17 cellular contexts compared by ENCODE assay signal in the genomic region with DNA sequence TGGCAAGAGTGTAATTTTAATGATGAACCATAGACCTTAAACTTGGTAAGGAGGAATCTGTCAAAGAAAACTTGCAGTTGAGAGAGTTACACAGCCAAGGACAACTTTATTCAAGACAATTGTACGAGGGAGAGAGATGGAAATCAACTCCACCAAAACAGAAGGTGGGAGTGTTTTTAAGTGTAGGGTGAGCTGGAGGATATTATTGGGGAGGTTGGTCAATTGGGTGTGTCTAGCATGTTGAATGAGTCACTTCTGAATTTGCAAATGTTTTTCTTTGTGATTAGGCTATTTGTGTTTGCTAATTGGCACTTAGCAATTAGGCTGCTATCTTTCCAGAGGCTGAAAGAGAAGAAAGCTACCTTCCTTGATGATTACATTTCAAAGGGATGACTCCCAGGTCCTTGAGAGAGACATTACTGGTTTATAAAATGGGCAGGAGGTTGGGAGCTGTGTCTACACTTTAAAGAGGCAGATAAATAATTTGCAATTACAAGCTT.
DNase-seq lines count a peak whose midpoint lies in the region; ATAC-seq and TF ChIP-seq lines count a peak whose summit lies in the region.
"Had no signal": no experiment of that assay in that cellular context is flagged by ENCODE, and none has a peak within 500 bp of the region (broad histone marks: within the 10 kb centered on the region; RNA-seq: fewer than 3 reads in every experiment).

No MANE protein-coding gene starts in this region.

- H3K27ac Mint-ChIP-seq in WTC11, result peak overlapping the region; percentile 12; the same call in 1 of the 2 replicates
- H3K27ac Mint-ChIP-seq: B cell; CD8-positive, alpha-beta T cell had no signal

- WGBS in smooth muscle cell (ENCODE audit: low lambda C conversion rate), result 39% methylated on average over 1 of the region's 1 CpG

- no peak overlapping the region for H3K9ac ChIP-seq in HUES48 (ENCODE audit: low read depth, low read length)
- H3K9ac ChIP-seq in smooth muscle cell (ENCODE audit: low read depth), result no peak overlapping the region

- H3F3A ChIP-seq in smooth muscle cell (ENCODE audit: low read depth), result no peaks in the 10 kb centered on the region

- H3K4me2 ChIP-seq in smooth muscle cell, result peak overlapping the region; percentile 36

- peak overlapping the region; percentile 28 for H3K27ac ChIP-seq in HUES48 (ENCODE audit: low read depth, low read length)
- peak overlapping the region; percentile 36 for H3K27ac ChIP-seq in smooth muscle cell (ENCODE audit: low read depth)

- H3K4me3 Mint-ChIP-seq in WTC11, result no peak overlapping the region
- H3K4me3 Mint-ChIP-seq: B cell; CD8-positive, alpha-beta T cell had no signal

- H3K4me1 Mint-ChIP-seq in WTC11, result peaks cover 20% of the 10 kb centered on the region
- H3K4me1 Mint-ChIP-seq: B cell had no signal

- H3K27me3 Mint-ChIP-seq in WTC11 (ENCODE audit: low read depth), result peaks cover 9% of the 10 kb centered on the region
- H3K27me3 Mint-ChIP-seq: B cell had no signal

- no peaks in the 10 kb centered on the region for H3K79me2 ChIP-seq in smooth muscle cell (ENCODE audit: low read depth)

- H3K9me3 ChIP-seq in HUES48 (ENCODE audit: control insufficient read depth, insufficient read depth, low read length) (no peaks in the 10 kb centered on the region), smooth muscle cell (replicated peaks; ENCODE audit: low read depth) (no peaks in the 10 kb centered on the region)

- H3K4me1 ChIP-seq in HUES48 (ENCODE audit: control insufficient read depth, insufficient read depth, low read length) (peaks cover 13% of the 10 kb centered on the region), smooth muscle cell (ENCODE audit: low read depth) (no peaks in the 10 kb centered on the region)

- H4K20me1 ChIP-seq in smooth muscle cell (ENCODE audit: low read depth), result no peaks in the 10 kb centered on the region

- TF ChIP-seq CTCF in WTC11 (IDR thresholded peaks at IDR 0.05) (no peak), fibroblast of villous mesenchyme (IDR thresholded peaks at IDR 0.05; ENCODE audit: insufficient read depth, low read depth, low read length) (no peak), smooth muscle cell (IDR thresholded peaks at IDR 0.05; ENCODE audit: borderline replicate concordance, insufficient read depth, poor library complexity, severe bottlenecking) (no peak)

- peak; percentile 56 for ATAC-seq in WTC11
- no peak for ATAC-seq in HG03520 (IDR thresholded peaks at IDR 0.05; ENCODE audit: unreplicated experiment)
- ATAC-seq: CD8-positive, alpha-beta T cell; HCT116; HepG2 had no signal

- POLR2A ChIA-PET in WTC11 (lab: Charles Lee), result no interaction called here

- no peaks in the 10 kb centered on the region for H3K36me3 Mint-ChIP-seq in WTC11
- H3K36me3 Mint-ChIP-seq: CD8-positive, alpha-beta T cell had no signal

- H3K4me3 ChIP-seq in HUES48 (ENCODE audit: low read depth, low read length) (no peak overlapping the region), fibroblast of villous mesenchyme (ENCODE audit: low read depth, low read length) (no peak overlapping the region), smooth muscle cell (no peak overlapping the region)

- H3K36me3 ChIP-seq in HUES48 (ENCODE audit: control insufficient read depth, insufficient read depth, low read length), result no peaks in the 10 kb centered on the region
- H3K36me3 ChIP-seq in smooth muscle cell (ENCODE audit: low read depth), result no peaks in the 10 kb centered on the region

- CTCF ChIA-PET in WTC11 (lab: Charles Lee), result no interaction called here

- no peak for DNase-seq in WTC11 (ENCODE audit: low spot score)
- peak; percentile 2 for DNase-seq in fibroblast of villous mesenchyme (ENCODE audit: low read depth)
- no peak for DNase-seq in smooth muscle cell (lab: John Stamatoyannopoulos, UW; ENCODE audit: unreplicated experiment)
- no peak for DNase-seq in stimulated activated naive CD4-positive, alpha-beta T cell (lab: John Stamatoyannopoulos, UW)
- DNase-seq in dedifferentiated amniotic fluid mesenchymal stem cell (ENCODE audit: extremely low spot score), result no peak
- DNase-seq: C1 segment of cervical spinal cord; CD8-positive, alpha-beta T cell; COR-L47; DMS153; DMS79 treated with DMSO at 0.1 percent for 48 hours; EL; GDM1 had no signal

- no peaks in the 10 kb centered on the region for H3K9me3 Mint-ChIP-seq in WTC11

- H3K27me3 ChIP-seq in HUES48 (ENCODE audit: control insufficient read depth, insufficient read depth, low read length) (no peaks in the 10 kb centered on the region), smooth muscle cell (ENCODE audit: low read depth) (no peaks in the 10 kb centered on the region)

- no peak overlapping the region for H2AFZ ChIP-seq in smooth muscle cell (ENCODE audit: low read depth)

TF ChIP-seq in WTC11, 78 proteins besides CTCF, POLR2A, EP300 and RAD21:
- TF ChIP-seq KAT7 (CRISPR knock-in tag; IDR thresholded peaks at IDR 0.05; ENCODE audit: borderline replicate concordance) (no peak), ZNF121 (CRISPR knock-in tag; IDR thresholded peaks at IDR 0.05) (no peak), CBFB (CRISPR knock-in tag; IDR thresholded peaks at IDR 0.05; ENCODE audit: low read depth) (no peak), ZBTB21 (CRISPR knock-in tag; IDR thresholded peaks at IDR 0.05; ENCODE audit: borderline replicate concordance) (no peak), SMAD4 (CRISPR knock-in tag; IDR thresholded peaks at IDR 0.05) (no peak), ZNF396 (CRISPR knock-in tag; IDR thresholded peaks at IDR 0.05; ENCODE audit: borderline replicate concordance) (no peak), PRRX2 (CRISPR knock-in tag; IDR thresholded peaks at IDR 0.05) (no peak), TP53 (CRISPR knock-in tag; IDR thresholded peaks at IDR 0.05) (no peak), MYBL2 (CRISPR knock-in tag; IDR thresholded peaks at IDR 0.05) (no peak)
- TF ChIP-seq, protein P1, sequence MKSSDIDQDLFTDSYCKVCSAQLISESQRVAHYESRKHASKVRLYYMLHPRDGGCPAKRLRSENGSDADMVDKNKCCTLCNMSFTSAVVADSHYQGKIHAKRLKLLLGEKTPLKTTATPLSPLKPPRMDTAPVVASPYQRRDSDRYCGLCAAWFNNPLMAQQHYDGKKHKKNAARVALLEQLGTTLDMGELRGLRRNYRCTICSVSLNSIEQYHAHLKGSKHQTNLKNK (CRISPR knock-in tag; IDR thresholded peaks at IDR 0.05), result no peak
- TF ChIP-seq, protein P2, sequence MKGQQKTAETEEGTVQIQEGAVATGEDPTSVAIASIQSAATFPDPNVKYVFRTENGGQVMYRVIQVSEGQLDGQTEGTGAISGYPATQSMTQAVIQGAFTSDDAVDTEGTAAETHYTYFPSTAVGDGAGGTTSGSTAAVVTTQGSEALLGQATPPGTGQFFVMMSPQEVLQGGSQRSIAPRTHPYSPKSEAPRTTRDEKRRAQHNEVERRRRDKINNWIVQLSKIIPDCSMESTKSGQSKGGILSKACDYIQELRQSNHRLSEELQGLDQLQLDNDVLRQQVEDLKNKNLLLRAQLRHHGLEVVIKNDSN (CRISPR knock-in tag; IDR thresholded peaks at IDR 0.05), result no peak
- TF ChIP-seq, protein P3, sequence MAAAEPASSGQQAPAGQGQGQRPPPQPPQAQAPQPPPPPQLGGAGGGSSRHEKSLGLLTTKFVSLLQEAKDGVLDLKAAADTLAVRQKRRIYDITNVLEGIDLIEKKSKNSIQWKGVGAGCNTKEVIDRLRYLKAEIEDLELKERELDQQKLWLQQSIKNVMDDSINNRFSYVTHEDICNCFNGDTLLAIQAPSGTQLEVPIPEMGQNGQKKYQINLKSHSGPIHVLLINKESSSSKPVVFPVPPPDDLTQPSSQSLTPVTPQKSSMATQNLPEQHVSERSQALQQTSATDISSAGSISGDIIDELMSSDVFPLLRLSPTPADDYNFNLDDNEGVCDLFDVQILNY (CRISPR knock-in tag; IDR thresholded peaks at IDR 0.05), result no peak
- TF ChIP-seq, protein P4, sequence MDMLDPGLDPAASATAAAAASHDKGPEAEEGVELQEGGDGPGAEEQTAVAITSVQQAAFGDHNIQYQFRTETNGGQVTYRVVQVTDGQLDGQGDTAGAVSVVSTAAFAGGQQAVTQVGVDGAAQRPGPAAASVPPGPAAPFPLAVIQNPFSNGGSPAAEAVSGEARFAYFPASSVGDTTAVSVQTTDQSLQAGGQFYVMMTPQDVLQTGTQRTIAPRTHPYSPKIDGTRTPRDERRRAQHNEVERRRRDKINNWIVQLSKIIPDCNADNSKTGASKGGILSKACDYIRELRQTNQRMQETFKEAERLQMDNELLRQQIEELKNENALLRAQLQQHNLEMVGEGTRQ (CRISPR knock-in tag; IDR thresholded peaks at IDR 0.05), result no peak
- TF ChIP-seq, protein P5, sequence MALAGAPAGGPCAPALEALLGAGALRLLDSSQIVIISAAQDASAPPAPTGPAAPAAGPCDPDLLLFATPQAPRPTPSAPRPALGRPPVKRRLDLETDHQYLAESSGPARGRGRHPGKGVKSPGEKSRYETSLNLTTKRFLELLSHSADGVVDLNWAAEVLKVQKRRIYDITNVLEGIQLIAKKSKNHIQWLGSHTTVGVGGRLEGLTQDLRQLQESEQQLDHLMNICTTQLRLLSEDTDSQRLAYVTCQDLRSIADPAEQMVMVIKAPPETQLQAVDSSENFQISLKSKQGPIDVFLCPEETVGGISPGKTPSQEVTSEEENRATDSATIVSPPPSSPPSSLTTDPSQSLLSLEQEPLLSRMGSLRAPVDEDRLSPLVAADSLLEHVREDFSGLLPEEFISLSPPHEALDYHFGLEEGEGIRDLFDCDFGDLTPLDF (CRISPR knock-in tag; IDR thresholded peaks at IDR 0.05), result no peak
- TF ChIP-seq, protein P6, sequence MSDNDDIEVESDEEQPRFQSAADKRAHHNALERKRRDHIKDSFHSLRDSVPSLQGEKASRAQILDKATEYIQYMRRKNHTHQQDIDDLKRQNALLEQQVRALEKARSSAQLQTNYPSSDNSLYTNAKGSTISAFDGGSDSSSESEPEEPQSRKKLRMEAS (CRISPR knock-in tag; IDR thresholded peaks at IDR 0.05), result no peak
